1 cellular context compared by ENCODE assay signal in the genomic region with DNA sequence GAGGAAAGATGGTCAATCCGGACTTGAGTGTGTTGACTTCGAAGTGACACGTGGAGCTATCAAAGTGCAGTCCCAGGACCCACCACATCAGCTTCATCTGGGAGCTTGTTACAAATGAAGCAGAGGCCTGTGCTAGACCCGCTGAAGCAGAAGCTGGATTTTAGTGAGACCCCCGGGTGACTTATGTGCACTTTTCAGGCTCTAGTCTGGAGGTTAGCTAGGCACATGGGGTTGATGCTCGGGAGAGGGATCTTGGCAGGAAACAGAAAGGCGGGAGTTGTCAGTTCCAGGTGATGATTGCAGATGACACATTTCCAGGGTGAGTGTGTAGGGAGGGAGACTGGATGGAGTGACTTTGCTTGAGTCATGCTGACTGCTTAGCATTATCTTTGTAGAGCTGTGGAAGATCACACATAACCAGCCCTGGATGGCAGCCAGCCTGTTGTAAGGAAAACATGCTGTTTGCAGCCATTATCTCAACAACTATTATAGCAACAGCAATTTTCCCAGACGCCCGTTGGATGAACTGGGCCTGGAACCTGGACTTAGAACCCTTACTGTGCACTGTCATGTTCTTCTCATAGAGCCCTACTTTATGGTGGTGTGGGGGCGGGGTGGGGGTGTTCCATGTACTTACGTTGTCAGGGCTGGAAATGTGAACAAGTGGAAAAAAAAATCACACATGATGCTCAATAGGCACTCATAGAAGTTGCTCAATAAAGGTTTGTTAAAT.
TF ChIP-seq lines count a peak whose summit lies in the region.

No MANE protein-coding gene starts in this region.

TF ChIP-seq in GM12878, 131 proteins besides CTCF, POLR2A, EP300 and RAD21 (continued from another document):
- TF ChIP-seq, protein P1, sequence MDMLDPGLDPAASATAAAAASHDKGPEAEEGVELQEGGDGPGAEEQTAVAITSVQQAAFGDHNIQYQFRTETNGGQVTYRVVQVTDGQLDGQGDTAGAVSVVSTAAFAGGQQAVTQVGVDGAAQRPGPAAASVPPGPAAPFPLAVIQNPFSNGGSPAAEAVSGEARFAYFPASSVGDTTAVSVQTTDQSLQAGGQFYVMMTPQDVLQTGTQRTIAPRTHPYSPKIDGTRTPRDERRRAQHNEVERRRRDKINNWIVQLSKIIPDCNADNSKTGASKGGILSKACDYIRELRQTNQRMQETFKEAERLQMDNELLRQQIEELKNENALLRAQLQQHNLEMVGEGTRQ (IDR thresholded peaks at IDR 0.05; ENCODE audit: borderline replicate concordance, low read depth, low read length) = no peak
- no peak for TF ChIP-seq MXI1 (IDR thresholded peaks at IDR 0.05; ENCODE audit: low read depth, low read length)
TF ChIP-seq in GM12878: peak in this region for 0.
